In the genomic region with DNA sequence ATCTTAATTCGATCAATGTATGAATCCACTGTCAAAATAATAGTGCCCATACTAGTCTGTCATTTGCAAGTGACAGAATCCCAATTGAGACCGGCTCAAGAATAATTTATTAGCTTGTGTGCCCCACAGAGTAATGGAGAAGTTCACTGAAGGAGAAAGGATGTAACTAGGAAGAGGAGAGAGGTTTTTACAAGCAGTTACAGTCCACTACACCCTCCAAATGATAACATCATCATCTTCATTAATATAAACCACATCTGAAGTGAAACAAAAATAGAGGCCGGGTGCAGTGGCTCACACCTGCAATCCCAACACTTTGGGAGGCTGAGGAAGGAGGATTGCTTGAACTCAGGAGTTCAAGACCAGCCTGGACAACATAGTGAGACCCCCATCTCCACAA, we compare ENCODE assay signal across 27 cellular contexts.
"Had no signal": no experiment of that assay in that cellular context is flagged by ENCODE, and none has a peak within 500 bp of the region (broad histone marks: within the 10 kb centered on the region; RNA-seq: fewer than 3 reads in every experiment).

No MANE protein-coding gene starts in this region.

- DNase-seq: effector memory CD8-positive, alpha-beta T cell; gastrocnemius medialis; heart right ventricle; hypothalamus; islet precursor cell; left cardiac atrium; left ventricle myocardium superior; mesenchymal stem cell; midbrain; posterior cingulate gyrus; spleen; stimulated activated CD4-positive, alpha-beta T cell treated with anti-CD3 and anti-CD28 coated beads, Interleukin-15, amount 100 ng/mL, for 24 hours; stimulated activated CD4-positive, alpha-beta T cell treated with anti-CD3 and anti-CD28 coated beads, Interleukin-1b, Interleukin-23, amount 100 ng/mL, for 48 hours; stimulated activated CD4-positive, alpha-beta T cell treated with anti-CD3 and anti-CD28 coated beads, Interleukin-4, amount 100 ng/mL, for 24 hours; upper lobe of right lung had no signal

- H3K4me1 Mint-ChIP-seq: stimulated activated memory B cell treated with anti-CD40 and anti-IgM and Interleukin-4, amounts not matched to agents 10 μg/mL and 1 μg/mL and 100 μg/mL, for 72 hours had no signal

- ATAC-seq: effector memory CD8-positive, alpha-beta T cell; gastrocnemius medialis; heart right ventricle; left cardiac atrium; left ventricle myocardium superior; sciatic nerve; stimulated activated memory B cell treated with anti-CD40 and anti-IgM and Interleukin-4, amounts not matched to agents 10 μg/mL and 1 μg/mL and 100 μg/mL, for 72 hours; upper lobe of right lung had no signal

- H3K36me3 Mint-ChIP-seq: natural killer cell treated with Interleukin-12 subunit alpha and Interleukin-12 subunit beta and Interleukin-15 and Interleukin-18, amount 100 ng/mL, for 72 hours; stimulated activated memory B cell treated with anti-CD40 and anti-IgM and Interleukin-4, amounts not matched to agents 10 μg/mL and 1 μg/mL and 100 μg/mL, for 72 hours had no signal

- H3K4me3 Mint-ChIP-seq: dendritic cell treated with granulocyte-macrophage colony-stimulating factor and Interleukin-4, amounts not matched to agents 40 ng/mL and 50 ng/mL, for 4 days; effector memory CD8-positive, alpha-beta T cell; natural killer cell treated with Interleukin-12 subunit alpha and Interleukin-12 subunit beta and Interleukin-15 and Interleukin-18, amount 100 ng/mL, for 72 hours; stimulated activated memory B cell treated with anti-CD40 and anti-IgM and Interleukin-4, amounts not matched to agents 10 μg/mL and 1 μg/mL and 100 μg/mL, for 72 hours; stimulated activated naive CD8-positive, alpha-beta T cell treated with anti-CD3 and anti-CD28 coated beads, Interleukin-15, Interleukin-2, amounts not matched to agents 100 ng/mL and 50 ng/mL, for 24 hours had no signal

- H3K27ac Mint-ChIP-seq: effector memory CD8-positive, alpha-beta T cell; natural killer cell treated with Interleukin-12 subunit alpha and Interleukin-12 subunit beta and Interleukin-15 and Interleukin-18, amount 100 ng/mL, for 72 hours; stimulated activated memory B cell treated with anti-CD40 and anti-IgM and Interleukin-4, amounts not matched to agents 10 μg/mL and 1 μg/mL and 100 μg/mL, for 72 hours; stimulated activated naive CD8-positive, alpha-beta T cell treated with anti-CD3 and anti-CD28 coated beads, Interleukin-15, Interleukin-2, amounts not matched to agents 100 ng/mL and 50 ng/mL, for 24 hours had no signal

- H3K27me3 ChIP-seq: esophagus muscularis mucosa, gastrocnemius medialis, heart right ventricle, spleen, testis, tibial nerve, upper lobe of right lung, vagina had no signal

- H3K4me3 ChIP-seq: esophagus muscularis mucosa, gastrocnemius medialis, heart right ventricle, lung, spleen, testis, tibial nerve, upper lobe of right lung, vagina had no signal

- H3K27ac ChIP-seq: epithelial cell of prostate, esophagus muscularis mucosa, gastrocnemius medialis, heart right ventricle, neutrophil, spleen, testis, tibial nerve, upper lobe of right lung, vagina had no signal

- H3K9me3 ChIP-seq: esophagus muscularis mucosa, gastrocnemius medialis, heart right ventricle, neutrophil, spleen, testis, tibial nerve, upper lobe of right lung, vagina had no signal

- H3K4me1 ChIP-seq: upper lobe of right lung had no signal

- H3K36me3 ChIP-seq: esophagus muscularis mucosa, gastrocnemius medialis, heart right ventricle, neutrophil, spleen, tibial nerve, upper lobe of right lung, vagina had no signal

- H3K9me3 Mint-ChIP-seq: dendritic cell treated with granulocyte-macrophage colony-stimulating factor and Interleukin-4, amounts not matched to agents 40 ng/mL and 50 ng/mL, for 4 days; effector memory CD8-positive, alpha-beta T cell; natural killer cell treated with Interleukin-12 subunit alpha and Interleukin-12 subunit beta and Interleukin-15 and Interleukin-18, amount 100 ng/mL, for 72 hours; stimulated activated memory B cell treated with anti-CD40 and anti-IgM and Interleukin-4, amounts not matched to agents 10 μg/mL and 1 μg/mL and 100 μg/mL, for 72 hours; stimulated activated naive CD8-positive, alpha-beta T cell treated with anti-CD3 and anti-CD28 coated beads, Interleukin-15, Interleukin-2, amounts not matched to agents 100 ng/mL and 50 ng/mL, for 24 hours had no signal
